13 cellular contexts compared by ENCODE assay signal in genomic region chr10:72270607-72271281, GRCh38. TPM values are rescaled to one million over a fixed set of nuclear protein-coding genes. Genes with fewer than 3 reads are reported as not detected.
DNase-seq lines count a peak whose midpoint lies in the region; ATAC-seq, FAIRE-seq and TF ChIP-seq lines count a peak whose summit lies in the region.
"Had no signal": no experiment of that assay in that cellular context is flagged by ENCODE, and none has a peak within 500 bp of the region (broad histone marks: within the 10 kb centered on the region; RNA-seq: fewer than 3 reads in every experiment).

No MANE protein-coding gene starts in this region.

- POLR2A ChIA-PET in K562 (lab: Yijun Ruan, JAX), result interaction anchor here (0.6 to 10.1 kb wide), 9 partner anchors 9 to 60 kb away, joined by 3 to 197 read pairs (median 4); no protein-coding TSS in a partner anchor

- H2AFZ ChIP-seq in DND-41 (ENCODE audit: low read depth, low read length) (no peak overlapping the region), K562 (ENCODE audit: low read depth, low read length) (peak overlapping the region; percentile 27; the same call in 1 of the 2 replicates)

- no peak for TF ChIP-seq EP300 in K562 (IDR thresholded peaks at IDR 0.05; ENCODE audit: low read length)

- H3K36me3 ChIP-seq in DND-41 (ENCODE audit: insufficient read depth, low read length), result peaks cover 20% of the 10 kb centered on the region
- peaks cover 18% of the 10 kb centered on the region for H3K36me3 ChIP-seq in K562 (ENCODE audit: control insufficient read depth, insufficient read depth, low read length)

- DNase-seq in DND-41 (no peak), K562 (ENCODE audit: extremely low read depth in 1 of 4, low spot score in 3 of 4) (peak in 1 of 4 experiments; percentile 12), GF-D8 (lab: John Stamatoyannopoulos, UW) (no peak), SK-N-DZ (ENCODE audit: low spot score) (no peak), DMS 273 (lab: John Stamatoyannopoulos, UW; ENCODE audit: unreplicated experiment) (no peak)
- DNase-seq: activated CD8-positive, alpha-beta memory T cell treated with anti-CD3 and anti-CD28 coated beads for 24 hours; effector memory CD8-positive, alpha-beta T cell; NCI-H1930; retina had no signal

- no peak for TF ChIP-seq RAD21 in K562 (CRISPR knock-in tag; conservative IDR thresholded peaks at IDR 0.05 in 1 of 2, IDR thresholded peaks at IDR 0.05 in 1 of 2)

- no TSS peak for BruUV-seq in K562 (replicated peaks; lab: Mats Ljungman, UMichigan)

- H3K79me2 ChIP-seq in DND-41 (ENCODE audit: insufficient read depth, low read length) (peaks cover 32% of the 10 kb centered on the region), K562 (ENCODE audit: control insufficient read depth, insufficient read depth, low read length) (peaks cover 28% of the 10 kb centered on the region)

- no peak for FAIRE-seq in K562 (lab: Jason Lieb, UNC)
- FAIRE-seq: D721Med had no signal

- H3K9ac ChIP-seq in DND-41 (ENCODE audit: low read depth, low read length) (no peak overlapping the region), K562 (ENCODE audit: insufficient read depth in 1 of 2, low read depth in 2 of 2, low read length in 2 of 2) (peak overlapping the region; percentile 30 to 59; a peak in 3 of 4 replicates)

- peaks cover 13% of the 10 kb centered on the region for H3K36me3 Mint-ChIP-seq in nephron (ENCODE audit: low read depth)

- no peak for ATAC-seq in DND-41 (ENCODE audit: insufficient read depth, low read depth)
- no peak for ATAC-seq in K562
- ATAC-seq in HG02885 (IDR thresholded peaks at IDR 0.05; ENCODE audit: poor library complexity, unreplicated experiment), result no peak
- ATAC-seq: effector memory CD8-positive, alpha-beta T cell had no signal

- no peaks in the 10 kb centered on the region for H3K9me1 ChIP-seq in K562 (ENCODE audit: control insufficient read depth, insufficient read depth, low read length)

- no peaks in the 10 kb centered on the region for H3K27me3 Mint-ChIP-seq in nephron (ENCODE audit: low read depth)
- H3K27me3 Mint-ChIP-seq: effector memory CD8-positive, alpha-beta T cell had no signal

- H3K27ac ChIP-seq in C4-2B (peak overlapping the region; percentile 7; the same call in 1 of the 2 replicates), DND-41 (ENCODE audit: low read length) (peak overlapping the region; percentile 25), K562 (ENCODE audit: extremely low read depth, low read depth, low read length) (peak overlapping the region; percentile 21; the same call in 2 of the 3 replicates)

- peaks cover 45% of the 10 kb centered on the region for H3K4me1 Mint-ChIP-seq in nephron

- TF ChIP-seq CTCF in C4-2B (conservative IDR thresholded peaks at IDR 0.05) (no peak), DND-41 (IDR thresholded peaks at IDR 0.05; ENCODE audit: borderline replicate concordance, extremely low read depth, low read length, poor library complexity, severe bottlenecking) (no peak), K562 (IDR thresholded peaks at IDR 0.05 in 2 of 3, conservative IDR thresholded peaks at IDR 0.05 in 1 of 3; ENCODE audit: insufficient read depth in 2 of 3, low read depth in 1 of 3, low read length in 3 of 3) (no peak), nephron (IDR thresholded peaks at IDR 0.05; ENCODE audit: unreplicated experiment in 3 of 3) (no peak)

- CTCF ChIA-PET in K562 (lab: Yijun Ruan, JAX; ENCODE audit: low intra/inter-chr PET ratio), result interaction anchor here (0.7 kb wide), 1 partner anchor 46 kb away, joined by 3 read pairs; no protein-coding TSS in a partner anchor

- H3K9me3 ChIP-seq in DND-41 (ENCODE audit: insufficient read depth, low read length, severe bottlenecking), result no peaks in the 10 kb centered on the region
- no peaks in the 10 kb centered on the region for H3K9me3 ChIP-seq in K562 (replicated peaks; ENCODE audit: control insufficient read depth, insufficient read depth, low read depth, low read length)

- no peaks in the 10 kb centered on the region for H3K9me3 Mint-ChIP-seq in nephron
- H3K9me3 Mint-ChIP-seq: effector memory CD8-positive, alpha-beta T cell had no signal

- H3K4me1 ChIP-seq in DND-41 (ENCODE audit: insufficient read depth, low read length) (peaks cover 33% of the 10 kb centered on the region), K562 (replicated peaks in 1 of 2; ENCODE audit: control insufficient read depth in 2 of 2, insufficient read depth in 2 of 2, low read length in 2 of 2) (peaks cover 26 to 46% of the 10 kb centered on the region in 2 experiments; a peak in 4 of 5 replicates)

- no peak overlapping the region for H3K4me2 ChIP-seq in DND-41 (ENCODE audit: insufficient read depth, low read length)
- no peak overlapping the region for H3K4me2 ChIP-seq in K562 (ENCODE audit: insufficient read depth, low read length)

- H3K27me3 ChIP-seq in DND-41 (ENCODE audit: insufficient read depth, low read length, poor library complexity) (no peaks in the 10 kb centered on the region), K562 (ENCODE audit: control insufficient read depth in 2 of 2, insufficient read depth in 2 of 2, low read length in 2 of 2) (no peaks in the 10 kb centered on the region)

- H3K4me3 ChIP-seq in DND-41 (ENCODE audit: low read depth in 1 of 2, low read length in 2 of 2) (no peak overlapping the region), K562 (no peak overlapping the region)

- TF ChIP-seq POLR2A in K562 (conservative IDR thresholded peaks at IDR 0.05), result no peak

- WGBS in K562 (ENCODE audit: insufficient coverage, low coverage, missing lambda C conversion rate), result 80% methylated on average over 5 of the region's 5 CpGs

- peak overlapping the region; percentile 49 to 63 (median 62) for H3K4me3 Mint-ChIP-seq in nephron
- H3K4me3 Mint-ChIP-seq: effector memory CD8-positive, alpha-beta T cell had no signal

- intact Hi-C loops in K562 (cut with micrococcal nuclease), result no loop called here

- peaks cover 20% of the 10 kb centered on the region for H4K20me1 ChIP-seq in DND-41 (ENCODE audit: insufficient read depth, low read length)
- H4K20me1 ChIP-seq in K562 (replicated peaks; ENCODE audit: control insufficient read depth, insufficient read depth, low read length), result peaks cover 18% of the 10 kb centered on the region

- H3K27ac Mint-ChIP-seq in nephron, result peak overlapping the region; percentile 79 to 86 (median 80)

- in situ Hi-C loops in K562 (cut with MboI), result loop anchor here (10.0 kb wide), 1 partner anchor 614 kb away; no protein-coding TSS in a partner anchor

RNA-seq across cellular contexts. Expression of gene DDIT4, which starts 3.0 kb away (rescaled TPM):
- total RNA-seq in K562 (2011; cell fraction: chromatin; rRNA removed; ENCODE audit: low replicate concordance), result 185 and 371 TPM in 2 replicates
- total RNA-seq in K562 (2011; cell fraction: nucleolus; rRNA removed), result 455 and 610 TPM in 2 replicates
- total RNA-seq in K562 (2011; cell fraction: nucleoplasm; rRNA removed), result 314 and 392 TPM in 2 replicates
- total RNA-seq in K562 (2014; rRNA removed), result 593 and 675 TPM in 2 replicates
- total RNA-seq in K562 (2014; rRNA removed; fragmentation: Illumina TruSeq; extraction: Trizol), result 159 and 200 TPM in 2 replicates
- 13.2 and 14.7 TPM in 2 replicates for total RNA-seq in K562 (2015; rRNA removed; fragmentation: Illumina TruSeq; extraction: Trizol)
- 453 and 674 TPM in 2 replicates for total RNA-seq in K562 (2021)
- 228 and 529 TPM in 2 replicates for polyA plus RNA-seq in K562 (2011; rRNA removed)
- polyA plus RNA-seq in K562 (2011; cell fraction: cytosol; rRNA removed), result 345 and 451 TPM in 2 replicates
- 384 and 450 TPM in 2 replicates for polyA plus RNA-seq in K562 (2011; cell fraction: nucleus; rRNA removed)
- polyA plus RNA-seq in K562 (2012), result 184 and 695 TPM in 2 replicates
- polyA plus RNA-seq in K562 (2014; fragmentation: Illumina TruSeq; extraction: Trizol), result 107 and 370 TPM in 2 replicates
- polyA plus RNA-seq in K562 (2014; fragmentation: Nextera tagmentation; extraction: Ambion mirVana), result 10 to 100 TPM in 1 of 2 experiments, 1 to 10 TPM in 1; 8.2 to 12.3 TPM
- 362 and 564 TPM in 2 replicates for polyA plus RNA-seq in K562 (2014; rRNA removed)
- 156 and 267 TPM in 2 replicates for polyA minus RNA-seq in K562 (2011; rRNA and poly(A)+ RNA removed)
- 180 and 395 TPM in 2 replicates for polyA minus RNA-seq in K562 (2011; cell fraction: cytosol; rRNA and poly(A)+ RNA removed)
- 272 and 555 TPM in 2 replicates for polyA minus RNA-seq in K562 (2011; cell fraction: nucleus; rRNA and poly(A)+ RNA removed)
- 50.3 and 61.1 TPM in 2 replicates for polyA plus RNA-seq in SK-N-DZ (2014; cell fraction: cytosol; rRNA removed)
- 30.1 and 38.3 TPM in 2 replicates for polyA plus RNA-seq in SK-N-DZ (2014; cell fraction: nucleus; rRNA removed)

RNA-seq across cellular contexts. Expression of gene ASCC1, which starts 54.7 kb away (rescaled TPM):
- total RNA-seq in K562 (2011; cell fraction: chromatin; rRNA removed; ENCODE audit: low replicate concordance), result 49.7 and 77.0 TPM in 2 replicates
- total RNA-seq in K562 (2011; cell fraction: nucleolus; rRNA removed), result 28.7 and 34.9 TPM in 2 replicates
- total RNA-seq in K562 (2011; cell fraction: nucleoplasm; rRNA removed), result 43.5 and 57.0 TPM in 2 replicates
- total RNA-seq in K562 (2014; rRNA removed) (27.6 and 31.7 TPM in 2 replicates), K562 (2014; rRNA removed; fragmentation: Illumina TruSeq; extraction: Trizol) (52.8 and 62.6 TPM in 2 replicates), K562 (2015; rRNA removed; fragmentation: Illumina TruSeq; extraction: Trizol) (33.3 and 38.2 TPM in 2 replicates), K562 (2021) (45.7 and 48.4 TPM in 2 replicates)
- polyA plus RNA-seq in K562 (2011; rRNA removed) (53.2 and 64.1 TPM in 2 replicates), K562 (2014; fragmentation: Illumina TruSeq; extraction: Trizol) (54.4 and 70.0 TPM in 2 replicates), K562 (2014; fragmentation: Nextera tagmentation; extraction: Ambion mirVana) (10 to 100 TPM; 50.8 to 73.3 TPM), K562 (2014; rRNA removed) (42.7 and 55.5 TPM in 2 replicates)
- polyA plus RNA-seq in K562 (2011; cell fraction: cytosol; rRNA removed), result 20.9 and 37.8 TPM in 2 replicates
- 13.5 and 19.8 TPM in 2 replicates for polyA plus RNA-seq in K562 (2011; cell fraction: nucleus; rRNA removed)
- 39.1 and 50.0 TPM in 2 replicates for polyA plus RNA-seq in K562 (2012)
- 90.3 and 97.7 TPM in 2 replicates for polyA minus RNA-seq in K562 (2011; rRNA and poly(A)+ RNA removed)
- polyA minus RNA-seq in K562 (2011; cell fraction: cytosol; rRNA and poly(A)+ RNA removed), result 35.1 and 39.2 TPM in 2 replicates
- polyA minus RNA-seq in K562 (2011; cell fraction: nucleus; rRNA and poly(A)+ RNA removed), result 13.6 and 33.1 TPM in 2 replicates
- 39.5 and 50.1 TPM in 2 replicates for polyA plus RNA-seq in SK-N-DZ (2014; cell fraction: cytosol; rRNA removed)
- polyA plus RNA-seq in SK-N-DZ (2014; cell fraction: nucleus; rRNA removed), result 23.2 and 23.7 TPM in 2 replicates

RNA-seq across cellular contexts. Expression of gene ANAPC16, which starts 54.9 kb away (rescaled TPM):
- 13.7 and 30.0 TPM in 2 replicates for total RNA-seq in K562 (2011; cell fraction: chromatin; rRNA removed; ENCODE audit: low replicate concordance)
- total RNA-seq in K562 (2011; cell fraction: nucleolus; rRNA removed), result 13.7 and 15.7 TPM in 2 replicates
- total RNA-seq in K562 (2011; cell fraction: nucleoplasm; rRNA removed), result 30.3 and 57.6 TPM in 2 replicates
- total RNA-seq in K562 (2014; rRNA removed), result 42.6 and 55.8 TPM in 2 replicates
- 108 and 111 TPM in 2 replicates for total RNA-seq in K562 (2014; rRNA removed; fragmentation: Illumina TruSeq; extraction: Trizol)
- total RNA-seq in K562 (2015; rRNA removed; fragmentation: Illumina TruSeq; extraction: Trizol), result 79.7 and 87.7 TPM in 2 replicates
- 72.5 and 72.7 TPM in 2 replicates for total RNA-seq in K562 (2021)
- polyA plus RNA-seq in K562 (2011; rRNA removed), result 162 and 168 TPM in 2 replicates
- polyA plus RNA-seq in K562 (2011; cell fraction: cytosol; rRNA removed), result 47.9 and 96.2 TPM in 2 replicates
- 27.0 and 46.2 TPM in 2 replicates for polyA plus RNA-seq in K562 (2011; cell fraction: nucleus; rRNA removed)
- polyA plus RNA-seq in K562 (2012), result 85.3 and 238 TPM in 2 replicates
- 74.2 and 85.3 TPM in 2 replicates for polyA plus RNA-seq in K562 (2014; fragmentation: Illumina TruSeq; extraction: Trizol)
- 100 to 1,000 TPM; 184 to 208 TPM for polyA plus RNA-seq in K562 (2014; fragmentation: Nextera tagmentation; extraction: Ambion mirVana)
- 112 and 134 TPM in 2 replicates for polyA plus RNA-seq in K562 (2014; rRNA removed)
- 41.3 and 52.4 TPM in 2 replicates for polyA minus RNA-seq in K562 (2011; rRNA and poly(A)+ RNA removed)
- polyA minus RNA-seq in K562 (2011; cell fraction: cytosol; rRNA and poly(A)+ RNA removed), result 13.9 and 15.1 TPM in 2 replicates
- 3.2 and 10.0 TPM in 2 replicates for polyA minus RNA-seq in K562 (2011; cell fraction: nucleus; rRNA and poly(A)+ RNA removed)
- polyA plus RNA-seq in SK-N-DZ (2014; cell fraction: cytosol; rRNA removed), result 96.1 and 104 TPM in 2 replicates
- 51.8 and 51.9 TPM in 2 replicates for polyA plus RNA-seq in SK-N-DZ (2014; cell fraction: nucleus; rRNA removed)
